In genomic region chr19:3275068-3275582, GRCh38 we compare ENCODE assay signal across 1 cellular context.
TF ChIP-seq lines count a peak whose summit lies in the region.

No MANE protein-coding gene starts in this region.

TF ChIP-seq in GM23338, 12 proteins besides CTCF, POLR2A, EP300 and RAD21 (continued from another document):
- no peak for TF ChIP-seq REST (IDR thresholded peaks at IDR 0.05; ENCODE audit: unreplicated experiment)
- TF ChIP-seq CREB1 (CRISPR knock-in tag; IDR thresholded peaks at IDR 0.05; ENCODE audit: low read depth) = no peak
- TF ChIP-seq ZNF114 (CRISPR knock-in tag; IDR thresholded peaks at IDR 0.05) = no peak
- no peak for TF ChIP-seq POLR2AphosphoS5 (IDR thresholded peaks at IDR 0.05; ENCODE audit: low read depth)
- TF ChIP-seq STAT1 (IDR thresholded peaks at IDR 0.05; ENCODE audit: unreplicated experiment) = no peak
- no peak for TF ChIP-seq ZNF462 (CRISPR knock-in tag; IDR thresholded peaks at IDR 0.05)
- no peak for TF ChIP-seq NANOG (IDR thresholded peaks at IDR 0.05; ENCODE audit: borderline replicate concordance)
- no peak for TF ChIP-seq EZH2 (IDR thresholded peaks at IDR 0.05; ENCODE audit: low read depth, unreplicated experiment)
- no peak for TF ChIP-seq ZNF331 (CRISPR knock-in tag; IDR thresholded peaks at IDR 0.05; ENCODE audit: low read depth)
- TF ChIP-seq JUNB (IDR thresholded peaks at IDR 0.05; ENCODE audit: unreplicated experiment) = no peak
- TF ChIP-seq EZH2phosphoT487 (IDR thresholded peaks at IDR 0.05; ENCODE audit: unreplicated experiment) = no peak
